10 cellular contexts compared by ENCODE assay signal in the genomic region with DNA sequence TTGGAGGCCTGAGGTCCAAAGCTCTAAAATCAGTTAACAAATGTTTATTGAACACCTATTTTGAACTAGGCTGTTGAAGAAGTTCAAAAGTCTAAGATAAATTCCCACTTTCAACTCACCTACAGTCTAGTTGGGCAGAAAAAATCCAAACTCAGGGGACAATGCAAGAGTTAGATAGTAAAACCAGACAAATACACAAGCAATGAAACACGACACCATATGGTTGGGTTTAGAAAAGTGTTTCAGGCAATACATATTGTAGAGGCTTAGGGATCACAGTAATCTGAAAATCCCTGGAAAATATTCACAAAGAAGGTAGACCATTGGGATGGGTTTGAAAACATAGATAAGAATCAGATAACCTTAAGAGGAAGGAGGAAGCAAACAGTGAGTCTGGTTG. TPM values are rescaled to one million over a fixed set of nuclear protein-coding genes. Genes with fewer than 3 reads are reported as not detected.
DNase-seq lines count a peak whose midpoint lies in the region; ATAC-seq, FAIRE-seq and TF ChIP-seq lines count a peak whose summit lies in the region.
"Had no signal": no experiment of that assay in that cellular context is flagged by ENCODE, and none has a peak within 500 bp of the region (broad histone marks: within the 10 kb centered on the region; RNA-seq: fewer than 3 reads in every experiment).

No MANE protein-coding gene starts in this region.

- H3K9me3 ChIP-seq in A549: no peaks in the 10 kb centered on the region
- H3K9me3 ChIP-seq: psoas muscle had no signal

- H3K27me3 Mint-ChIP-seq in activated naive CD8-positive, alpha-beta T cell treated with anti-CD3 and anti-CD28 coated beads, Interleukin-2, amount 50 U/mL, for 24 hours: peaks cover 1% of the 10 kb centered on the region
- peaks cover 9% of the 10 kb centered on the region for H3K27me3 Mint-ChIP-seq in memory B cell

- no peaks in the 10 kb centered on the region for H3K9me3 Mint-ChIP-seq in activated naive CD8-positive, alpha-beta T cell treated with anti-CD3 and anti-CD28 coated beads, Interleukin-2, amount 50 U/mL, for 24 hours
- no peaks in the 10 kb centered on the region for H3K9me3 Mint-ChIP-seq in memory B cell

- WGBS in A549 (ENCODE audit: missing lambda C conversion rate): 93% methylated on average over 1 of the region's 1 CpG

- peak overlapping the region; percentile 99; the same call in 1 of the 3 replicates for H3K4me3 ChIP-seq in A549

- H3K4me2 ChIP-seq in A549: peak overlapping the region; percentile 83

- H3K36me3 Mint-ChIP-seq in activated naive CD8-positive, alpha-beta T cell treated with anti-CD3 and anti-CD28 coated beads, Interleukin-2, amount 50 U/mL, for 24 hours (ENCODE audit: low read depth): no peaks in the 10 kb centered on the region
- no peaks in the 10 kb centered on the region for H3K36me3 Mint-ChIP-seq in memory B cell

- H3K4me1 ChIP-seq in A549: peaks cover 20% of the 10 kb centered on the region

- FAIRE-seq in A549 (lab: Jason Lieb, UNC) (no peak), GM19239 (lab: Jason Lieb, UNC) (peak; percentile 73)

- in situ Hi-C loops in ACHN (cut with HindIII; ENCODE audit: low pct_ligation_motif_present, low pct_unique_long_range_greater_than_20kb, low sequenced_read_pairs): no loop called here

- POLR2A ChIA-PET in A549 (lab: Yijun Ruan, JAX): interaction anchor here (2.1 kb wide), 1 partner anchor 34 kb away, joined by 7 read pairs; no protein-coding TSS in a partner anchor

- ATAC-seq in A549 (no peak), memory B cell (ENCODE audit: low read depth) (no peak), HG03571 (IDR thresholded peaks at IDR 0.05; ENCODE audit: unreplicated experiment) (no peak)
- ATAC-seq in activated naive CD8-positive, alpha-beta T cell treated with anti-CD3 and anti-CD28 coated beads, Interleukin-2, amount 50 U/mL, for 24 hours: no peak

- H3K27ac ChIP-seq in A549: peak overlapping the region; percentile 95 to 96; a peak in 4 of 6 replicates
- H3K27ac ChIP-seq: brain microvascular endothelial cell, psoas muscle had no signal

- CTCF ChIA-PET in A549 (lab: Yijun Ruan, JAX): interaction anchor here (0.6 to 3.8 kb wide), 12 partner anchors 8 to 390 kb away, joined by 3 to 36 read pairs (median 10); no protein-coding TSS in a partner anchor

- H3K4me1 Mint-ChIP-seq in activated naive CD8-positive, alpha-beta T cell treated with anti-CD3 and anti-CD28 coated beads, Interleukin-2, amount 50 U/mL, for 24 hours: peaks cover 35% of the 10 kb centered on the region
- H3K4me1 Mint-ChIP-seq in memory B cell: peaks cover 21% of the 10 kb centered on the region

- TF ChIP-seq EP300 in A549 (IDR thresholded peaks at IDR 0.05): no peak

- no peak for TF ChIP-seq POLR2A in A549 (IDR thresholded peaks at IDR 0.05; ENCODE audit: low read length)

- no peak overlapping the region for H3K27ac Mint-ChIP-seq in activated naive CD8-positive, alpha-beta T cell treated with anti-CD3 and anti-CD28 coated beads, Interleukin-2, amount 50 U/mL, for 24 hours
- H3K27ac Mint-ChIP-seq in memory B cell: peak overlapping the region; percentile 21

- no peak for TF ChIP-seq RAD21 in A549 (conservative IDR thresholded peaks at IDR 0.05 in 1 of 2, IDR thresholded peaks at IDR 0.05 in 1 of 2)

- peak overlapping the region; percentile 84 for H3K4me3 Mint-ChIP-seq in activated naive CD8-positive, alpha-beta T cell treated with anti-CD3 and anti-CD28 coated beads, Interleukin-2, amount 50 U/mL, for 24 hours
- H3K4me3 Mint-ChIP-seq in memory B cell: peak overlapping the region; percentile 76

- no peak for DNase-seq in A549 (ENCODE audit: low read depth in 1 of 2, low spot score in 1 of 2)
- no peak for DNase-seq in GM19239 (ENCODE audit: insufficient read length, low spot score)
- DNase-seq in activated naive CD8-positive, alpha-beta T cell treated with anti-CD3 and anti-CD28 coated beads, Interleukin-2, amount 50 U/mL, for 24 hours: no peak
- no peak for DNase-seq in memory B cell (ENCODE audit: low spot score in 2 of 2)
- no peak for DNase-seq in NCI-H2029 treated with DMSO at 0.1 percent for 48 hours (lab: John Stamatoyannopoulos, UW)
- no peak for DNase-seq in ACHN
- DNase-seq in KG1 (lab: John Stamatoyannopoulos, UW): no peak
- DNase-seq: psoas muscle had no signal

- no peak for TF ChIP-seq CTCF in A549 (IDR thresholded peaks at IDR 0.05)

TF ChIP-seq in A549, 52 proteins besides CTCF, POLR2A, EP300 and RAD21:
- TF ChIP-seq, protein P1, sequence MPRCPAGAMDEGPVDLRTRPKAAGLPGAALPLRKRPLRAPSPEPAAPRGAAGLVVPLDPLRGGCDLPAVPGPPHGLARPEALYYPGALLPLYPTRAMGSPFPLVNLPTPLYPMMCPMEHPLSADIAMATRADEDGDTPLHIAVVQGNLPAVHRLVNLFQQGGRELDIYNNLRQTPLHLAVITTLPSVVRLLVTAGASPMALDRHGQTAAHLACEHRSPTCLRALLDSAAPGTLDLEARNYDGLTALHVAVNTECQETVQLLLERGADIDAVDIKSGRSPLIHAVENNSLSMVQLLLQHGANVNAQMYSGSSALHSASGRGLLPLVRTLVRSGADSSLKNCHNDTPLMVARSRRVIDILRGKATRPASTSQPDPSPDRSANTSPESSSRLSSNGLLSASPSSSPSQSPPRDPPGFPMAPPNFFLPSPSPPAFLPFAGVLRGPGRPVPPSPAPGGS (IDR thresholded peaks at IDR 0.05): no peak
- TF ChIP-seq HOXB13 (CRISPR knock-in tag; IDR thresholded peaks at IDR 0.05; ENCODE audit: low read depth): no peak
- no peak for TF ChIP-seq JUNB (IDR thresholded peaks at IDR 0.05)
- TF ChIP-seq MAFK (IDR thresholded peaks at IDR 0.05; ENCODE audit: partially characterized antibody): no peak
- no peak for TF ChIP-seq KDM1A (IDR thresholded peaks at IDR 0.05; ENCODE audit: low read depth)
- TF ChIP-seq, protein P2, sequence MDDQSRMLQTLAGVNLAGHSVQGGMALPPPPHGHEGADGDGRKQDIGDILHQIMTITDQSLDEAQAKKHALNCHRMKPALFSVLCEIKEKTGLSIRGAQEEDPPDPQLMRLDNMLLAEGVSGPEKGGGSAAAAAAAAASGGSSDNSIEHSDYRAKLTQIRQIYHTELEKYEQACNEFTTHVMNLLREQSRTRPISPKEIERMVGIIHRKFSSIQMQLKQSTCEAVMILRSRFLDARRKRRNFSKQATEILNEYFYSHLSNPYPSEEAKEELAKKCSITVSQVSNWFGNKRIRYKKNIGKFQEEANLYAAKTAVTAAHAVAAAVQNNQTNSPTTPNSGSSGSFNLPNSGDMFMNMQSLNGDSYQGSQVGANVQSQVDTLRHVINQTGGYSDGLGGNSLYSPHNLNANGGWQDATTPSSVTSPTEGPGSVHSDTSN (IDR thresholded peaks at IDR 0.05): no peak
- no peak for TF ChIP-seq HOXA7 (CRISPR knock-in tag; IDR thresholded peaks at IDR 0.05)
- TF ChIP-seq TFCP2L1 (CRISPR knock-in tag; IDR thresholded peaks at IDR 0.05): no peak
- TF ChIP-seq TP53 (CRISPR knock-in tag; IDR thresholded peaks at IDR 0.05): no peak
- no peak for TF ChIP-seq KDM5A (IDR thresholded peaks at IDR 0.05)
- TF ChIP-seq RCOR1 (IDR thresholded peaks at IDR 0.05; ENCODE audit: low read depth, low read length): no peak
- TF ChIP-seq, protein P3, sequence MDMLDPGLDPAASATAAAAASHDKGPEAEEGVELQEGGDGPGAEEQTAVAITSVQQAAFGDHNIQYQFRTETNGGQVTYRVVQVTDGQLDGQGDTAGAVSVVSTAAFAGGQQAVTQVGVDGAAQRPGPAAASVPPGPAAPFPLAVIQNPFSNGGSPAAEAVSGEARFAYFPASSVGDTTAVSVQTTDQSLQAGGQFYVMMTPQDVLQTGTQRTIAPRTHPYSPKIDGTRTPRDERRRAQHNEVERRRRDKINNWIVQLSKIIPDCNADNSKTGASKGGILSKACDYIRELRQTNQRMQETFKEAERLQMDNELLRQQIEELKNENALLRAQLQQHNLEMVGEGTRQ (IDR thresholded peaks at IDR 0.05): no peak
- TF ChIP-seq FOSL2 (IDR thresholded peaks at IDR 0.05): no peak
- no peak for TF ChIP-seq FOSL2 (CRISPR knock-in tag; IDR thresholded peaks at IDR 0.05)
- TF ChIP-seq JUN (IDR thresholded peaks at IDR 0.05): no peak
TF ChIP-seq in A549: peak in this region for 0.

RNA-seq across cellular contexts. Expression of a gene that starts 1.3 kb away (rescaled TPM):
- polyA plus RNA-seq in A549 (2011; rRNA removed) (11.8 and 16.1 TPM in 2 replicates), A549 (2017; fragmentation: RNase III; extraction: RNeasy Plus Mini Kit Qiagen cat#74134 plus additional on column Dnase treatment) (9.0 to 11.5 TPM (median 10.8 TPM) in 3 replicates)
- 3.1 and 3.2 TPM in 2 replicates for polyA plus RNA-seq in A549 (2012; cell fraction: cytosol; rRNA removed)
- 1.8 and 3.5 TPM in 2 replicates for polyA plus RNA-seq in A549 (2012; cell fraction: nucleus; rRNA removed)
- polyA minus RNA-seq in A549 (2011; rRNA and poly(A)+ RNA removed): 12.3 and 14.6 TPM in 2 replicates
